21 cellular contexts compared by ENCODE assay signal in the genomic region with DNA sequence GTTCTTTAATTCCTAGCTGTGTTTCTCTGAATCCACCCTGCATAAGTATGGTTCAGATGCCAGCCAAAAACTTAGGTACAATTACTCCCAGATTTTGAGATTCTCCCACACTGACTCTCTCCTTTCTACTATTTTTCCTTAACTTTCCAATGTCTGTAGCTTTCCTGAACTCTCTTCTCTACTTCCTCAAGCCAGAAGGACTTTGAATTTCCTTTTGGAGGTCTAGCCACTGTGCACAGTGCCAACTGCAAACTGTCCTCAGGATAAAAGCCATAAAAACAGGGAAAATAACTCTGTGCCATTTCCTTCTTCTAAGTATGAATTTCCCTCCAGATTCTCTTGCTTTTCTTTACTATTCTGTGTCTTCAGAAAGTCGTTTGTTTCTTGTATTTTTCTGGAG.
"Had no signal": no experiment of that assay in that cellular context is flagged by ENCODE, and none has a peak within 500 bp of the region (broad histone marks: within the 10 kb centered on the region; RNA-seq: fewer than 3 reads in every experiment).

No MANE protein-coding gene starts in this region.

- DNase-seq: IMR-90, Kasumi-1, MM.1S, NCI-H1092 treated with DMSO at 0.1 percent for 48 hours, NCI-H1436, NCI-H187 treated with DMSO at 0.1 percent for 48 hours, NCI-H2029 treated with DMSO at 0.1 percent for 48 hours, NCI-H2107, NCI-H2227 treated with DMSO at 0.1 percent for 48 hours, NCI-H510A, NCI-H524 treated with DMSO at 0.1 percent for 48 hours, NCI-H69, NCI-H774, PC-3, SHP77, SK-N-SH, SW 1271 had no signal

- H3K9me3 ChIP-seq: SK-N-SH had no signal

- H3K9ac ChIP-seq: KMS-11, SK-N-SH had no signal

- H3K27ac ChIP-seq: KMS-11, RWPE1 had no signal

- H3K4me2 ChIP-seq: KMS-11, SK-N-SH had no signal

- FAIRE-seq: K562 had no signal

- ATAC-seq: K562, Panc1, PC-3 had no signal

- H3K4me3 ChIP-seq: K562 had no signal
